In genomic region chr5:56139978-56140562, GRCh38 we compare ENCODE assay signal across 28 cellular contexts.
"Had no signal": no experiment of that assay in that cellular context is flagged by ENCODE, and none has a peak within 500 bp of the region (broad histone marks: within the 10 kb centered on the region; RNA-seq: fewer than 3 reads in every experiment).

No MANE protein-coding gene starts in this region.

- DNase-seq: activated CD4-positive, alpha-beta T cell treated with anti-CD3 and anti-CD28 coated beads for 48 hours; activated CD4-positive, alpha-beta T cell treated with anti-CD3 and anti-CD28 coated beads, Interleukin-2, amount 50 U/mL, for 48 hours; activated effector memory CD4-positive, alpha-beta T cell treated with Interleukin-2 at 50 U/mL for 16 hours; activated naive CD4-positive, alpha-beta T cell treated with Interleukin-2 at 50 U/mL for 16 hours; anterior cingulate cortex; gastrocnemius medialis; islet precursor cell; left ventricle myocardium inferior; nephron progenitor cell; retina; stimulated activated CD4-positive, alpha-beta T cell treated with anti-CD3 and anti-CD28 coated beads, Interleukin-12 subunit alpha, Interleukin-12 subunit beta, amount 100 ng/mL, for 4 hours; stimulated activated CD4-positive, alpha-beta T cell treated with anti-CD3 and anti-CD28 coated beads, Interleukin-4, amount 100 ng/mL, for 1 hour; stimulated activated naive CD8-positive, alpha-beta T cell treated with anti-CD3 and anti-CD28 coated beads, Interleukin-15, amount 100 ng/mL, for 72 hours; substantia nigra; T-helper 9 cell; uterus; WERI-Rb-1 had no signal

- H3K9me3 ChIP-seq: gastrocnemius medialis, left ventricle myocardium inferior, neutrophil, uterus had no signal

- H3K4me1 ChIP-seq: gastrocnemius medialis, uterus had no signal

- FAIRE-seq: bronchial epithelial cell, colon had no signal

- H3K4me2 ChIP-seq: hepatocyte had no signal

- H3K36me3 ChIP-seq: gastrocnemius medialis, left ventricle myocardium inferior, uterus, WERI-Rb-1 had no signal

- H3K27me3 Mint-ChIP-seq: activated naive CD8-positive, alpha-beta T cell; stimulated activated naive CD8-positive, alpha-beta T cell treated with anti-CD3 and anti-CD28 coated beads, Interleukin-15, amount 100 ng/mL, for 72 hours had no signal

- H3K27ac Mint-ChIP-seq: activated naive CD8-positive, alpha-beta T cell; nephron progenitor cell; stimulated activated naive CD8-positive, alpha-beta T cell treated with anti-CD3 and anti-CD28 coated beads, Interleukin-15, amount 100 ng/mL, for 72 hours; type B pancreatic cell had no signal

- H3K27me3 ChIP-seq: gastrocnemius medialis, hepatocyte, neutrophil, uterus had no signal

- H3K4me3 ChIP-seq: gastrocnemius medialis, hepatocyte, left ventricle myocardium inferior, lung, skin epidermis, uterus had no signal

- H3K9me3 Mint-ChIP-seq: nephron progenitor cell; stimulated activated naive CD8-positive, alpha-beta T cell treated with anti-CD3 and anti-CD28 coated beads, Interleukin-15, amount 100 ng/mL, for 72 hours had no signal

- H3K27ac ChIP-seq: epithelial cell of prostate, gastrocnemius medialis, hepatocyte, left ventricle myocardium inferior, neutrophil, uterus, WERI-Rb-1 had no signal

- H2AFZ ChIP-seq: hepatocyte had no signal

- ATAC-seq: activated CD4-positive, CD25-positive, alpha-beta regulatory T cell treated with anti-CD3 and anti-CD28 coated beads, Interleukin-2, amount 50 U/mL, for 24 hours; gastrocnemius medialis; sciatic nerve; stimulated activated naive CD8-positive, alpha-beta T cell treated with anti-CD3 and anti-CD28 coated beads, Interleukin-15, amount 100 ng/mL, for 72 hours had no signal

- H3K36me3 Mint-ChIP-seq: activated naive CD8-positive, alpha-beta T cell; type B pancreatic cell had no signal

- H3K4me3 Mint-ChIP-seq: activated naive CD8-positive, alpha-beta T cell; nephron progenitor cell; stimulated activated naive CD8-positive, alpha-beta T cell treated with anti-CD3 and anti-CD28 coated beads, Interleukin-15, amount 100 ng/mL, for 72 hours; type B pancreatic cell had no signal

- H3K79me2 ChIP-seq: hepatocyte had no signal
